Comparison of ENCODE assay signal across 8 cellular contexts in the genomic region with DNA sequence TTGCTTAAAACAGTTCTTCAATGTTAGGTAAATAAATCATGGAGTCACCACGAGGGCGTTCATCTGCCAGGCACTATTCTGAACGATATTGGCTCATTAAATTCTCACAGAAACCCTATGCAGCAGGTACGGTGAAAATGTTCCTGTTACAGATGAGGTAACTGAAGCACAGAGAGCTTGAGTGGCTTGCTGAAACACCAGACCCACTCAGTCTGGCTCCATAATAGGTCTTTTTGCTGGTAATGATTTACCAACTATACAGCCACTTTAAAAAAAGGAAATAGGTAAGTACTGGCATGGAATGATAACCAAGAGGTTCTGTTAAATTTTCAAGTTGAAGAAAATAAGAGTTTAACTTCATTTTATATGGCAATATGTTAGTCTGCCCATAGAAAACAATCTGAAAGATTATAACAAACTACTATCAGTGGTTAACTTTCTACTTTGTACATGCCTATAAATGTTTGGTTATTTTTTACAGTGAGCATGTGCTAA. TPM values are rescaled to one million over a fixed set of nuclear protein-coding genes. Genes with fewer than 3 reads are reported as not detected.
A peak's percentile ranks its signal among the peaks of the same experiment; 100 is the strongest.
DNase-seq lines count a peak whose midpoint lies in the region; ATAC-seq and TF ChIP-seq lines count a peak whose summit lies in the region.

No MANE protein-coding gene starts in this region.

- no peak for TF ChIP-seq CTCF in GM13977 (IDR thresholded peaks at IDR 0.05; ENCODE audit: extremely low read depth, insufficient read depth, missing control alignments)

- peak; percentile 26 for DNase-seq in DMS79 treated with DMSO at 0.1 percent for 48 hours (lab: John Stamatoyannopoulos, UW)
- no peak for DNase-seq in Jurkat, Clone E6-1 (ENCODE audit: low read depth, low spot score)
- DNase-seq in occipital lobe (lab: John Stamatoyannopoulos, UW): no peak
- no peak for DNase-seq in GM13977 (ENCODE audit: low spot score)

- H3K4me1 ChIP-seq in endocrine pancreas (ENCODE audit: control insufficient read depth, insufficient read depth, low read length) (peaks cover 17% of the 10 kb centered on the region), rectal smooth muscle tissue (ENCODE audit: control insufficient read depth, insufficient read depth, low read length) (peaks cover 16% of the 10 kb centered on the region)

- in situ Hi-C loops in GM13977 (cut with MboI; ENCODE audit: low pct_unique_long_range_greater_than_20kb, low sequenced_read_pairs, unreplicated experiment): no loop called here

- H3K27ac ChIP-seq in rectal smooth muscle tissue (ENCODE audit: low read depth, low read length): peak overlapping the region; percentile 98

- no peaks in the 10 kb centered on the region for H3K9me3 ChIP-seq in endocrine pancreas (ENCODE audit: control insufficient read depth, low read length)

- H3K9ac ChIP-seq in endocrine pancreas (ENCODE audit: control insufficient read depth, insufficient read depth, low read length) (peak overlapping the region; percentile 99), rectal smooth muscle tissue (ENCODE audit: low read length) (peak overlapping the region; percentile 97)

- peak overlapping the region; percentile 71 for H3K4me3 ChIP-seq in Jurkat, Clone E6-1 (ENCODE audit: low read length)
- H3K4me3 ChIP-seq in endocrine pancreas (ENCODE audit: control insufficient read depth, insufficient read depth, low read length) (peak overlapping the region; percentile 93), rectal smooth muscle tissue (ENCODE audit: low read length) (peak overlapping the region; percentile 87)

- H3K27me3 ChIP-seq in endocrine pancreas (ENCODE audit: control insufficient read depth, insufficient read depth, low read length) (no peaks in the 10 kb centered on the region), rectal smooth muscle tissue (ENCODE audit: control insufficient read depth, insufficient read depth, low read length) (no peaks in the 10 kb centered on the region)

- no peak for ATAC-seq in HG03460 (IDR thresholded peaks at IDR 0.05; ENCODE audit: unreplicated experiment)
- ATAC-seq in HG03039 (IDR thresholded peaks at IDR 0.05; ENCODE audit: unreplicated experiment): no peak

- H3K36me3 ChIP-seq in endocrine pancreas (ENCODE audit: control insufficient read depth, insufficient read depth, low read length) (no peaks in the 10 kb centered on the region), rectal smooth muscle tissue (ENCODE audit: control insufficient read depth, insufficient read depth, low read length) (no peaks in the 10 kb centered on the region)

RNA-seq across cellular contexts. Expression of a gene that starts 1.3 kb away (rescaled TPM):
- 51.9 TPM for polyA plus RNA-seq in Jurkat, Clone E6-1 (2012; ENCODE audit: insufficient read depth, insufficient read length)
- total RNA-seq in occipital lobe: 129 TPM
